Comparison of ENCODE assay signal across 8 cellular contexts in the genomic region with DNA sequence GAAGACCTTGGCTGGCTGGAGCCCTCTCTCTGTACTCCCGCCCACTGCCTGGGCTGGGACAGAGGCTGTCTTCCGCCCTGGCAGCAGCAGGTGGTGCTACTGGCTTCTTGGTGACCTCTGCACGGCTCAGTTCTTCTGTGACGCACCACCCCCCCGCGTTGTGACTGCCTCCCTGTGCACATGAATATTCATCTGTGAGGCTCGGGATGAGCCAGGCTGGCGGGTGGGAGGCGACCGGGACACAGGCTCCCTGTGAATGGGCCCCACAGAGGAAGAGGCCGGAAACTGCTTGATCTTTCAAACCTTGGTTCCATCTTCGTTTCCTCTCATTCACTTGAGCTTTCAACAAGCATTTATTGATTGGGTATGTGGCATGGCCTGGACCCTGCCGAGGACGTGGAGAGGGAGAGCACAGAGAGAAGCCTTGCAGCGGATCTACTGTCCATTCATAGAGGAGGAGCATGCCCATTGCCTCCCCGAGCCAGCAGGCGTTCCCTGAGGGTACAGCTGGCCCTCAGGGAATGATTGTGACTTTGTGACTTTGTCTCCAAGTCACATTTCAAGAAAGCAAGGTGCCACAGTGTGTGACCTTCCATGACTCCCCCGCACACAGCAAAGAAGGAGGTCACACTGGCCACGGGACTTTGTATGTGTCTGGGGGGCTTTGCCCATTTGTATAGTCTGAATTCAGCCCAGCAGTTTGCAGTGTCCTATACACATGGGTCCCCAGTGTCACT.
DNase-seq lines count a peak whose midpoint lies in the region; ATAC-seq and TF ChIP-seq lines count a peak whose summit lies in the region.

No MANE protein-coding gene starts in this region.

- no peaks in the 10 kb centered on the region for H3K4me1 Mint-ChIP-seq in effector memory CD8-positive, alpha-beta T cell (ENCODE audit: low read depth in 2 of 2)

- POLR2A ChIA-PET in HEK293 (lab: Yijun Ruan, JAX) = no interaction called here

- no peaks in the 10 kb centered on the region for H3K36me3 Mint-ChIP-seq in effector memory CD8-positive, alpha-beta T cell (ENCODE audit: insufficient read depth)

- peaks cover 13% of the 10 kb centered on the region for H3K4me1 ChIP-seq in HEK293 (ENCODE audit: control insufficient read depth, insufficient read depth, low read length)

- H3K9me3 Mint-ChIP-seq in effector memory CD8-positive, alpha-beta T cell = no peaks in the 10 kb centered on the region

- peaks cover 0 to 32% of the 10 kb centered on the region in 2 experiments; a peak in 1 of 3 replicates for H3K36me3 ChIP-seq in HEK293 (ENCODE audit: control insufficient read depth in 2 of 2, insufficient read depth in 1 of 2, low read length in 2 of 2)

- TF ChIP-seq CTCF in HEK293 (tag by site-specific recombination; IDR thresholded peaks at IDR 0.05) = peak; percentile 78

- no peak overlapping the region for H3K27ac Mint-ChIP-seq in effector memory CD8-positive, alpha-beta T cell

- H3K4me3 Mint-ChIP-seq in effector memory CD8-positive, alpha-beta T cell = no peak overlapping the region

- peak overlapping the region; percentile 32; the same call in 1 of the 2 replicates for H3K27ac ChIP-seq in HEK293 (ENCODE audit: extremely low read depth, low read depth, low read length)

- peaks cover 0 to 11% of the 10 kb centered on the region in 2 donors for H3K27me3 Mint-ChIP-seq in effector memory CD8-positive, alpha-beta T cell

- ATAC-seq in effector memory CD8-positive, alpha-beta T cell (replicated peaks) = no peak

- H3K9me3 ChIP-seq in HEK293 (ENCODE audit: control insufficient read depth, insufficient read depth, low read depth, low read length) = no peaks in the 10 kb centered on the region

- no peak overlapping the region for H3K4me3 ChIP-seq in HEK293 (ENCODE audit: low read depth, low read length)

- CTCF ChIA-PET in HEK293 (lab: Yijun Ruan, JAX) = interaction anchor here (0.7 to 2.1 kb wide), 7 partner anchors 8 to 130 kb away, joined by 3 to 8 read pairs (median 5); a partner anchor contains a TSS

- DNase-seq in Ammon's horn (ENCODE audit: low spot score) = peak; percentile 98
- peak; percentile 69 to 75 for DNase-seq in SHP77 (lab: John Stamatoyannopoulos, UW)
- DNase-seq in glomerular visceral epithelial cell (ENCODE audit: extremely low spot score) = peak; percentile 94
- DNase-seq in nucleus accumbens (lab: John Stamatoyannopoulos, UW) = peak; percentile 30 to 98 (median 91)
- no peak for DNase-seq in effector memory CD8-positive, alpha-beta T cell
- no peak for DNase-seq in DMS79 (lab: John Stamatoyannopoulos, UW)
- no peak for DNase-seq in NCI-H2171 treated with DMSO at 0.1 percent for 48 hours (lab: John Stamatoyannopoulos, UW)

TF ChIP-seq in HEK293, 187 proteins besides CTCF, POLR2A, EP300 and RAD21 (continues in another document):
- TF ChIP-seq ZNF19 (tag by site-specific recombination; IDR thresholded peaks at IDR 0.05; ENCODE audit: low read depth) (no peak), ZFP69B (tag by site-specific recombination; IDR thresholded peaks at IDR 0.05) (peak; percentile 93), ZNF404 (tag by site-specific recombination; IDR thresholded peaks at IDR 0.05) (no peak), TCF7L2 (IDR thresholded peaks at IDR 0.05; ENCODE audit: borderline replicate concordance, low read depth, low read length) (no peak), ZNF157 (tag by site-specific recombination; IDR thresholded peaks at IDR 0.05) (no peak), ZNF239 (tag by site-specific recombination; IDR thresholded peaks at IDR 0.05) (no peak), ZNF555 (tag by site-specific recombination; conservative IDR thresholded peaks at IDR 0.05) (no peak), BCL11A (tag by site-specific recombination; IDR thresholded peaks at IDR 0.05; ENCODE audit: low read depth) (no peak), ZNF16 (tag by site-specific recombination; IDR thresholded peaks at IDR 0.05; ENCODE audit: low read depth) (no peak), ZNF174 (tag by site-specific recombination; IDR thresholded peaks at IDR 0.05) (no peak), GLIS2 (tag by site-specific recombination; IDR thresholded peaks at IDR 0.05) (peak; percentile 62), ZNF433 (tag by site-specific recombination; IDR thresholded peaks at IDR 0.05; ENCODE audit: low read depth) (no peak), RBAK (tag by site-specific recombination; IDR thresholded peaks at IDR 0.05) (no peak), SP3 (tag by site-specific recombination; IDR thresholded peaks at IDR 0.05) (peak; percentile 66), ZNF600 (tag by site-specific recombination; IDR thresholded peaks at IDR 0.05) (peak; percentile 42; the same call in 1 of the 2 replicates), IKZF3 (tag by site-specific recombination; IDR thresholded peaks at IDR 0.05) (peak; percentile 72), ZNF558 (tag by site-specific recombination; IDR thresholded peaks at IDR 0.05) (no peak), ZNF830 (tag by site-specific recombination; IDR thresholded peaks at IDR 0.05; ENCODE audit: low read depth) (no peak), ZNF549 (tag by site-specific recombination; IDR thresholded peaks at IDR 0.05) (no peak), ZNF266 (tag by site-specific recombination; IDR thresholded peaks at IDR 0.05; ENCODE audit: low read depth) (no peak), ZNF10 (tag by site-specific recombination; IDR thresholded peaks at IDR 0.05) (no peak), ZNF777 (tag by site-specific recombination; IDR thresholded peaks at IDR 0.05; ENCODE audit: borderline replicate concordance) (no peak), ZNF133 (tag by site-specific recombination; IDR thresholded peaks at IDR 0.05) (no peak), ZNF2 (tag by site-specific recombination; IDR thresholded peaks at IDR 0.05) (peak; percentile 60; the same call in 1 of the 2 replicates), ZNF248 (tag by site-specific recombination; IDR thresholded peaks at IDR 0.05) (no peak), ZNF302 (tag by site-specific recombination; IDR thresholded peaks at IDR 0.05; ENCODE audit: low read depth) (no peak)
- TF ChIP-seq, protein P1, sequence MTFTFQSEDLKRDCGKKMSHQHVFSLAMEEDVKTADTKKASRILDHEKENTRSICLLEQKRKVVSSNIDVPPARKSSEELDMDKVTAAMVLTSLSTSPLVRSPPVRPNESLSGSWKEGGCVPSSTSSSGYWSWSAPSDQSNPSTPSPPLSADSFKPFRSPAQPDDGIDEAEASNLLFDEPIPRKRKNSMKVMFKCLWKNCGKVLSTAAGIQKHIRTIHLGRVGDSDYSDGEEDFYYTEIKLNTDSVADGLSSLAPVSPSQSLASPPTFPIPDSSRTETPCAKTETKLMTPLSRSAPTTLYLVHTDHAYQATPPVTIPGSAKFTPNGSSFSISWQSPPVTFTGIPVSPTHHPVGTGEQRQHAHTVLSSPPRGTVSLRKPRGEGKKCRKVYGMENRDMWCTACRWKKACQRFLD (tag by site-specific recombination; IDR thresholded peaks at IDR 0.05) = no peak
- TF ChIP-seq, protein P2, sequence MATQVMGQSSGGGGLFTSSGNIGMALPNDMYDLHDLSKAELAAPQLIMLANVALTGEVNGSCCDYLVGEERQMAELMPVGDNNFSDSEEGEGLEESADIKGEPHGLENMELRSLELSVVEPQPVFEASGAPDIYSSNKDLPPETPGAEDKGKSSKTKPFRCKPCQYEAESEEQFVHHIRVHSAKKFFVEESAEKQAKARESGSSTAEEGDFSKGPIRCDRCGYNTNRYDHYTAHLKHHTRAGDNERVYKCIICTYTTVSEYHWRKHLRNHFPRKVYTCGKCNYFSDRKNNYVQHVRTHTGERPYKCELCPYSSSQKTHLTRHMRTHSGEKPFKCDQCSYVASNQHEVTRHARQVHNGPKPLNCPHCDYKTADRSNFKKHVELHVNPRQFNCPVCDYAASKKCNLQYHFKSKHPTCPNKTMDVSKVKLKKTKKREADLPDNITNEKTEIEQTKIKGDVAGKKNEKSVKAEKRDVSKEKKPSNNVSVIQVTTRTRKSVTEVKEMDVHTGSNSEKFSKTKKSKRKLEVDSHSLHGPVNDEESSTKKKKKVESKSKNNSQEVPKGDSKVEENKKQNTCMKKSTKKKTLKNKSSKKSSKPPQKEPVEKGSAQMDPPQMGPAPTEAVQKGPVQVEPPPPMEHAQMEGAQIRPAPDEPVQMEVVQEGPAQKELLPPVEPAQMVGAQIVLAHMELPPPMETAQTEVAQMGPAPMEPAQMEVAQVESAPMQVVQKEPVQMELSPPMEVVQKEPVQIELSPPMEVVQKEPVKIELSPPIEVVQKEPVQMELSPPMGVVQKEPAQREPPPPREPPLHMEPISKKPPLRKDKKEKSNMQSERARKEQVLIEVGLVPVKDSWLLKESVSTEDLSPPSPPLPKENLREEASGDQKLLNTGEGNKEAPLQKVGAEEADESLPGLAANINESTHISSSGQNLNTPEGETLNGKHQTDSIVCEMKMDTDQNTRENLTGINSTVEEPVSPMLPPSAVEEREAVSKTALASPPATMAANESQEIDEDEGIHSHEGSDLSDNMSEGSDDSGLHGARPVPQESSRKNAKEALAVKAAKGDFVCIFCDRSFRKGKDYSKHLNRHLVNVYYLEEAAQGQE (tag by site-specific recombination; IDR thresholded peaks at IDR 0.05) = no peak
- TF ChIP-seq, protein P3, sequence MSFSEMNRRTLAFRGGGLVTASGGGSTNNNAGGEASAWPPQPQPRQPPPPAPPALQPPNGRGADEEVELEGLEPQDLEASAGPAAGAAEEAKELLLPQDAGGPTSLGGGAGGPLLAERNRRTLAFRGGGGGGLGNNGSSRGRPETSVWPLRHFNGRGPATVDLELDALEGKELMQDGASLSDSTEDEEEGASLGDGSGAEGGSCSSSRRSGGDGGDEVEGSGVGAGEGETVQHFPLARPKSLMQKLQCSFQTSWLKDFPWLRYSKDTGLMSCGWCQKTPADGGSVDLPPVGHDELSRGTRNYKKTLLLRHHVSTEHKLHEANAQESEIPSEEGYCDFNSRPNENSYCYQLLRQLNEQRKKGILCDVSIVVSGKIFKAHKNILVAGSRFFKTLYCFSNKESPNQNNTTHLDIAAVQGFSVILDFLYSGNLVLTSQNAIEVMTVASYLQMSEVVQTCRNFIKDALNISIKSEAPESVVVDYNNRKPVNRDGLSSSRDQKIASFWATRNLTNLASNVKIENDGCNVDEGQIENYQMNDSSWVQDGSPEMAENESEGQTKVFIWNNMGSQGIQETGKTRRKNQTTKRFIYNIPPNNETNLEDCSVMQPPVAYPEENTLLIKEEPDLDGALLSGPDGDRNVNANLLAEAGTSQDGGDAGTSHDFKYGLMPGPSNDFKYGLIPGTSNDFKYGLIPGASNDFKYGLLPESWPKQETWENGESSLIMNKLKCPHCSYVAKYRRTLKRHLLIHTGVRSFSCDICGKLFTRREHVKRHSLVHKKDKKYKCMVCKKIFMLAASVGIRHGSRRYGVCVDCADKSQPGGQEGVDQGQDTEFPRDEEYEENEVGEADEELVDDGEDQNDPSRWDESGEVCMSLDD (tag by site-specific recombination; IDR thresholded peaks at IDR 0.05) = no peak

Comparison
In these comparisons a context has a peak if more than half of its experiments do, and no peak if none do; other contexts are left out.
1. DNase-seq: peak in Ammon's horn (single experiment), SHP77 (2 of 2), glomerular visceral epithelial cell (single experiment) and nucleus accumbens (56 of 56); none in effector memory CD8-positive, alpha-beta T cell (0 of 3), DMS79 (single experiment) and NCI-H2171 treated with DMSO at 0.1 percent for 48 hours (single experiment).